Comparison of ENCODE assay signal across 15 cellular contexts in the genomic region with DNA sequence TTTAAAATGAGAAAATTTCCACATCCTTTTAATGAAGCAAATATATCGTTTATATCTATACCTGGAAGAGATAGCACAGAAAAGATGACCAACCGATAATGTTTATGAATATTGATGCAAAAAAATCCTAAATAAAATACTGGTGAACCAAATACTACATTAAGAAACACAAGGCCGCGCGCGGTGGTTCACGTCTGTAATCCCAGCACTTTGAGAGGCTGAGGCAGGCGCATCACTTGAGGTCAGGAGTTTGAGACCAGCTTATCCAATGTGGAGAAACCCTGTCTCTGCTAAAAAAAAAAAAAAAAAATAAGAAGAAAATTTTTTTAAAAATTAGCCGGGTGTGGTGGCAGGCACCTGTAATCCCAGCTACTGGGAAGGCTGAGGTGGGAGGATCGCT. TPM values are rescaled to one million over a fixed set of nuclear protein-coding genes. Genes with fewer than 3 reads are reported as not detected.
"Had no signal": no experiment of that assay in that cellular context is flagged by ENCODE, and none has a peak within 500 bp of the region (broad histone marks: within the 10 kb centered on the region; RNA-seq: fewer than 3 reads in every experiment).

No MANE protein-coding gene starts in this region.

- H3K9me3 Mint-ChIP-seq: activated B cell treated with CpG ODN at 0.5 μM for 24 hours; activated CD8-positive, alpha-beta T cell treated with anti-CD3 and anti-CD28 coated beads for 36 hours; activated naive CD8-positive, alpha-beta T cell treated with anti-CD3 and anti-CD28 coated beads, Interleukin-2, amount 10 ng/mL, durations not matched to agents 7 days and 5 days; activated T-cell treated with anti-CD3 and anti-CD28 coated beads, Interleukin-2, amount 50 U/mL, for 24 hours; activated T-helper 2 cell treated with anti-CD3 and anti-CD28 coated beads, Interferon-gamma antibody, Interleukin-2, Interleukin-4, amounts not matched to agents 10 μg/mL and 5 μg/mL and 100 μg/mL, durations not matched to agents 14 hours and 24 hours and 36 hours; naive thymus-derived CD4-positive, alpha-beta T cell; stimulated activated naive CD8-positive, alpha-beta T cell treated with anti-CD3 and anti-CD28 coated beads, Interleukin-15, amount 100 ng/mL, for 72 hours; T-helper 2 cell treated with Interferon-gamma antibody and Interleukin-4, amounts not matched to agents 5 μg/mL and 100 μg/mL, for 36 hours had no signal

- H3K4me3 Mint-ChIP-seq: activated B cell treated with CpG ODN at 0.5 μM for 24 hours; activated CD8-positive, alpha-beta T cell treated with anti-CD3 and anti-CD28 coated beads for 36 hours; activated naive CD8-positive, alpha-beta T cell treated with anti-CD3 and anti-CD28 coated beads, Interleukin-2, amount 10 ng/mL, durations not matched to agents 7 days and 5 days; activated T-cell treated with anti-CD3 and anti-CD28 coated beads, Interleukin-2, amount 50 U/mL, for 24 hours; stimulated activated naive CD8-positive, alpha-beta T cell treated with anti-CD3 and anti-CD28 coated beads, Interleukin-15, amount 100 ng/mL, for 72 hours; T-helper 2 cell treated with Interferon-gamma antibody and Interleukin-4, amounts not matched to agents 5 μg/mL and 100 μg/mL, for 36 hours had no signal

- H3K27ac Mint-ChIP-seq: activated B cell treated with CpG ODN at 0.5 μM for 24 hours; activated CD8-positive, alpha-beta T cell treated with anti-CD3 and anti-CD28 coated beads for 36 hours; activated naive CD8-positive, alpha-beta T cell treated with anti-CD3 and anti-CD28 coated beads, Interleukin-2, amount 10 ng/mL, durations not matched to agents 7 days and 5 days; activated T-cell treated with anti-CD3 and anti-CD28 coated beads, Interleukin-2, amount 50 U/mL, for 24 hours; activated T-helper 2 cell treated with anti-CD3 and anti-CD28 coated beads, Interferon-gamma antibody, Interleukin-2, Interleukin-4, amounts not matched to agents 10 μg/mL and 5 μg/mL and 100 μg/mL, durations not matched to agents 14 hours and 24 hours and 36 hours; naive thymus-derived CD4-positive, alpha-beta T cell; stimulated activated naive CD8-positive, alpha-beta T cell treated with anti-CD3 and anti-CD28 coated beads, Interleukin-15, amount 100 ng/mL, for 72 hours; T-helper 2 cell treated with Interferon-gamma antibody and Interleukin-4, amounts not matched to agents 5 μg/mL and 100 μg/mL, for 36 hours had no signal

- DNase-seq: activated B cell treated with CpG ODN at 0.5 μM for 24 hours; activated CD4-positive, alpha-beta T cell treated with anti-CD3 and anti-CD28 coated beads for 48 hours; activated CD8-positive, alpha-beta T cell treated with anti-CD3 and anti-CD28 coated beads for 36 hours; activated naive CD4-positive, alpha-beta T cell treated with Interleukin-2 at 50 U/mL for 16 hours; activated T-cell treated with anti-CD3 and anti-CD28 coated beads, Interleukin-2, amount 50 U/mL, for 24 hours; left ventricle myocardium inferior; naive thymus-derived CD4-positive, alpha-beta T cell; retina; stimulated activated CD4-positive, alpha-beta T cell treated with anti-CD3 and anti-CD28 coated beads, Interleukin-2, amount 100 ng/mL, for 24 hours; stimulated activated naive CD8-positive, alpha-beta T cell treated with anti-CD3 and anti-CD28 coated beads, Interleukin-15, amount 100 ng/mL, for 72 hours had no signal

- H3K27ac ChIP-seq: coronary artery, left ventricle myocardium inferior had no signal

- H3K4me3 ChIP-seq: mucosa of descending colon had no signal

- ATAC-seq: naive thymus-derived CD4-positive, alpha-beta T cell had no signal

- H3K9me3 ChIP-seq: left ventricle myocardium inferior, mucosa of descending colon had no signal

RNA-seq across cellular contexts. Expression of a gene that starts 25.8 kb away (rescaled TPM):
- total RNA-seq: activated B cell treated with CpG ODN at 0.5 μM for 24 hours; activated CD8-positive, alpha-beta T cell treated with anti-CD3 and anti-CD28 coated beads for 36 hours; activated naive CD8-positive, alpha-beta T cell treated with anti-CD3 and anti-CD28 coated beads, Interleukin-2, amount 10 ng/mL, durations not matched to agents 7 days and 5 days; left ventricle myocardium inferior; naive thymus-derived CD4-positive, alpha-beta T cell had no signal
- polyA plus RNA-seq: naive thymus-derived CD4-positive, alpha-beta T cell had no signal
